1 cellular context compared by ENCODE assay signal in genomic region chr11:129374081-129374992, GRCh38.
TF ChIP-seq lines count a peak whose summit lies in the region.

No MANE protein-coding gene starts in this region.

TF ChIP-seq in H1, 55 proteins besides CTCF, POLR2A, EP300 and RAD21:
- TF ChIP-seq CHD7 (IDR thresholded peaks at IDR 0.05; ENCODE audit: insufficient replicate concordance, low read length) (no peak), CTBP2 (IDR thresholded peaks at IDR 0.05; ENCODE audit: borderline replicate concordance, insufficient read depth, insufficient read length, low read length) (peak; percentile 4), SUZ12 (IDR thresholded peaks at IDR 0.05; ENCODE audit: low read length) (peak; percentile 96), TBP (IDR thresholded peaks at IDR 0.05; ENCODE audit: low read depth, low read length) (no peak), NANOG (IDR thresholded peaks at IDR 0.05; ENCODE audit: insufficient read depth, low read depth, low read length, poor library complexity, severe bottlenecking) (no peak), CBX8 (IDR thresholded peaks at IDR 0.05; ENCODE audit: borderline replicate concordance, low read depth, low read length) (peak; percentile 45; the same call in 1 of the 2 replicates), EZH2 (IDR thresholded peaks at IDR 0.05; ENCODE audit: low read depth, low read length, severe bottlenecking) (peak; percentile 85), KDM4A (IDR thresholded peaks at IDR 0.05; ENCODE audit: low read depth, low read length, severe bottlenecking) (peak; percentile 20), ASH2L (IDR thresholded peaks at IDR 0.05; ENCODE audit: low read length) (peak; percentile 39), RNF2 (IDR thresholded peaks at IDR 0.05; ENCODE audit: borderline replicate concordance, low read depth, low read length, missing control alignments, poor library complexity, severe bottlenecking) (peak; percentile 82)
TF ChIP-seq in H1: peak in this region for 7.
